Comparison of ENCODE assay signal across 25 cellular contexts in genomic region chr7:32453286-32454011, GRCh38.
A peak's percentile ranks its signal among the peaks of the same experiment; 100 is the strongest.
DNase-seq lines count a peak whose midpoint lies in the region.
"Had no signal": no experiment of that assay in that cellular context is flagged by ENCODE, and none has a peak within 500 bp of the region (broad histone marks: within the 10 kb centered on the region; RNA-seq: fewer than 3 reads in every experiment).

No MANE protein-coding gene starts in this region.

- DNase-seq in DMS79 treated with DMSO at 0.1 percent for 48 hours (lab: John Stamatoyannopoulos, UW) (peak; percentile 83), NCI-H1105 (lab: John Stamatoyannopoulos, UW) (peak; percentile 78), SW480 (ENCODE audit: low spot score) (peak; percentile 58), left kidney (ENCODE audit: low read depth, low spot score) (peak; percentile 7), NCI-H2029 treated with DMSO at 0.1 percent for 48 hours (lab: John Stamatoyannopoulos, UW) (no peak), NOMO-1 (lab: John Stamatoyannopoulos, UW; ENCODE audit: unreplicated experiment in 2 of 2) (no peak), medulla oblongata (ENCODE audit: extremely low spot score) (no peak)
- DNase-seq: activated CD4-positive, alpha-beta T cell treated with anti-CD3 and anti-CD28 coated beads for 36 hours; activated CD8-positive, alpha-beta memory T cell treated with anti-CD3 and anti-CD28 coated beads for 24 hours; activated naive CD4-positive, alpha-beta T cell treated with Interleukin-2 at 50 U/mL for 16 hours; activated T-cell treated with anti-CD3 and anti-CD28 coated beads, Interleukin-2, amount 50 U/mL, for 24 hours; adrenal gland; CD4-positive, CD25-positive, alpha-beta regulatory T cell; DMS 273 treated with DMSO at 0.1 percent for 48 hours; effector CD8-positive, alpha-beta T cell; foreskin melanocyte; KG1; lower lobe of right lung; MV-4-11; NCI-H1930; NCI-H510A; nephron progenitor cell; right lobe of liver; RPMI8226; stimulated activated naive CD8-positive, alpha-beta T cell treated with anti-CD3 and anti-CD28 coated beads, Interleukin-15, Interleukin-2, amounts not matched to agents 100 U/mL and 50 U/mL, for 24 hours had no signal

Comparison
In these comparisons a context has a peak if more than half of its experiments do, and no peak if none do; other contexts are left out.
1. DNase-seq: peak in DMS79 treated with DMSO at 0.1 percent for 48 hours (single experiment), NCI-H1105 (single experiment), SW480 (single experiment) and left kidney (single experiment); none in NCI-H2029 treated with DMSO at 0.1 percent for 48 hours (single experiment), NOMO-1 (0 of 2) and medulla oblongata (single experiment).